Comparison of ENCODE assay signal across 35 cellular contexts in genomic region chr10:13801156-13801906, GRCh38.
"Had no signal": no experiment of that assay in that cellular context is flagged by ENCODE, and none has a peak within 500 bp of the region (broad histone marks: within the 10 kb centered on the region; RNA-seq: fewer than 3 reads in every experiment).

No MANE protein-coding gene starts in this region.

- H3K36me3 Mint-ChIP-seq: activated naive CD4-positive, alpha-beta T cell treated with anti-CD3 and anti-CD28 coated beads, Interleukin-2, amount 10 ng/mL, durations not matched to agents 7 days and 5 days; activated naive CD4-positive, alpha-beta T cell treated with anti-CD3 and anti-CD28 coated beads, Interleukin-2, amount 50 U/mL, for 72 hours; T-cell had no signal

- FAIRE-seq: astrocyte, bronchial epithelial cell had no signal

- H3K9me3 Mint-ChIP-seq: activated CD4-positive, alpha-beta memory T cell treated with anti-CD3 and anti-CD28 coated beads, Interleukin-2, amount 10 ng/mL, durations not matched to agents 7 days and 5 days; activated CD4-positive, alpha-beta T cell treated with anti-CD3 and anti-CD28 coated beads, Interleukin-2, amount 10 ng/mL, durations not matched to agents 24 days and 14 days; activated naive CD4-positive, alpha-beta T cell treated with anti-CD3 and anti-CD28 coated beads, Interleukin-2, amount 10 ng/mL, durations not matched to agents 7 days and 5 days; activated naive CD4-positive, alpha-beta T cell treated with anti-CD3 and anti-CD28 coated beads, Interleukin-2, amount 50 U/mL, for 72 hours; activated naive CD8-positive, alpha-beta T cell treated with anti-CD3 and anti-CD28 coated beads, Interleukin-2, amount 10 ng/mL, durations not matched to agents 7 days and 5 days; activated T-cell treated with anti-CD3 and anti-CD28 coated beads, Interleukin-2, amount 50 U/mL, for 24 hours; activated T-cell treated with anti-CD3 and anti-CD28 coated beads, Interleukin-2, amount 50 U/mL, for 72 hours; central memory CD8-positive, alpha-beta T cell; dendritic cell treated with granulocyte-macrophage colony-stimulating factor and Interleukin-4, amounts not matched to agents 40 ng/mL and 50 ng/mL, for 4 days; endodermal cell; T-cell; T-helper 1 cell treated with Interleukin-12 subunit alpha and Interleukin-12 subunit beta and Interleukin-4 antibody, amounts not matched to agents 30 μg/mL and 1 μg/mL, for 36 hours; T-helper 2 cell treated with Interferon-gamma antibody and Interleukin-4, amounts not matched to agents 5 μg/mL and 100 μg/mL, for 36 hours had no signal

- H3K27me3 Mint-ChIP-seq: activated CD4-positive, alpha-beta T cell treated with anti-CD3 and anti-CD28 coated beads for 36 hours; activated T-cell treated with anti-CD3 and anti-CD28 coated beads, Interleukin-2, amount 50 U/mL, for 24 hours; central memory CD8-positive, alpha-beta T cell had no signal

- H3K4me3 Mint-ChIP-seq: activated CD4-positive, alpha-beta memory T cell treated with anti-CD3 and anti-CD28 coated beads, Interleukin-2, amount 10 ng/mL, durations not matched to agents 7 days and 5 days; activated CD4-positive, alpha-beta T cell treated with anti-CD3 and anti-CD28 coated beads for 36 hours; activated CD4-positive, alpha-beta T cell treated with anti-CD3 and anti-CD28 coated beads, Interleukin-2, amount 10 ng/mL, durations not matched to agents 24 days and 14 days; activated naive CD4-positive, alpha-beta T cell treated with anti-CD3 and anti-CD28 coated beads, Interleukin-2, amount 10 ng/mL, durations not matched to agents 7 days and 5 days; activated naive CD8-positive, alpha-beta T cell treated with anti-CD3 and anti-CD28 coated beads, Interleukin-2, amount 10 ng/mL, durations not matched to agents 7 days and 5 days; activated T-cell treated with anti-CD3 and anti-CD28 coated beads, Interleukin-2, amount 50 U/mL, for 24 hours; activated T-cell treated with anti-CD3 and anti-CD28 coated beads, Interleukin-2, amount 50 U/mL, for 72 hours; central memory CD8-positive, alpha-beta T cell; dendritic cell treated with granulocyte-macrophage colony-stimulating factor and Interleukin-4, amounts not matched to agents 40 ng/mL and 50 ng/mL, for 4 days; endodermal cell; T-cell; T-helper 1 cell treated with Interleukin-12 subunit alpha and Interleukin-12 subunit beta and Interleukin-4 antibody, amounts not matched to agents 30 μg/mL and 1 μg/mL, for 36 hours; T-helper 2 cell treated with Interferon-gamma antibody and Interleukin-4, amounts not matched to agents 5 μg/mL and 100 μg/mL, for 36 hours had no signal

- H3K27ac Mint-ChIP-seq: activated CD4-positive, alpha-beta memory T cell treated with anti-CD3 and anti-CD28 coated beads, Interleukin-2, amount 10 ng/mL, durations not matched to agents 7 days and 5 days; activated CD4-positive, alpha-beta T cell treated with anti-CD3 and anti-CD28 coated beads for 36 hours; activated CD4-positive, alpha-beta T cell treated with anti-CD3 and anti-CD28 coated beads, Interleukin-2, amount 10 ng/mL, durations not matched to agents 24 days and 14 days; activated naive CD4-positive, alpha-beta T cell treated with anti-CD3 and anti-CD28 coated beads, Interleukin-2, amount 10 ng/mL, durations not matched to agents 7 days and 5 days; activated naive CD4-positive, alpha-beta T cell treated with anti-CD3 and anti-CD28 coated beads, Interleukin-2, amount 50 U/mL, for 72 hours; activated naive CD8-positive, alpha-beta T cell treated with anti-CD3 and anti-CD28 coated beads, Interleukin-2, amount 10 ng/mL, durations not matched to agents 7 days and 5 days; activated T-cell treated with anti-CD3 and anti-CD28 coated beads, Interleukin-2, amount 50 U/mL, for 24 hours; activated T-cell treated with anti-CD3 and anti-CD28 coated beads, Interleukin-2, amount 50 U/mL, for 72 hours; dendritic cell treated with granulocyte-macrophage colony-stimulating factor and Interleukin-4, amounts not matched to agents 40 ng/mL and 50 ng/mL, for 4 days; endodermal cell; T-cell; T-helper 1 cell treated with Interleukin-12 subunit alpha and Interleukin-12 subunit beta and Interleukin-4 antibody, amounts not matched to agents 30 μg/mL and 1 μg/mL, for 36 hours; T-helper 2 cell treated with Interferon-gamma antibody and Interleukin-4, amounts not matched to agents 5 μg/mL and 100 μg/mL, for 36 hours had no signal

- H3K4me3 ChIP-seq: coronary artery, dorsolateral prefrontal cortex, esophagus muscularis mucosa, gastrocnemius medialis, heart left ventricle had no signal

- ATAC-seq: activated CD4-positive, alpha-beta T cell treated with anti-CD3 and anti-CD28 coated beads for 36 hours; activated naive CD4-positive, alpha-beta T cell treated with anti-CD3 and anti-CD28 coated beads, Interleukin-2, amount 50 U/mL, for 72 hours; activated T-cell treated with anti-CD3 and anti-CD28 coated beads, Interleukin-2, amount 50 U/mL, for 72 hours; foreskin keratinocyte; gastrocnemius medialis; heart left ventricle; T-cell had no signal

- H3K27me3 ChIP-seq: brain microvascular endothelial cell, dorsolateral prefrontal cortex, esophagus muscularis mucosa, foreskin keratinocyte, gastrocnemius medialis, heart left ventricle had no signal

- H3K27ac ChIP-seq: brain microvascular endothelial cell, coronary artery, dorsolateral prefrontal cortex, esophagus muscularis mucosa, foreskin keratinocyte, gastrocnemius medialis, heart left ventricle had no signal

- DNase-seq: activated CD4-positive, alpha-beta memory T cell treated with anti-CD3 and anti-CD28 coated beads, Interleukin-2, amount 10 ng/mL, durations not matched to agents 7 days and 5 days; activated CD4-positive, alpha-beta T cell treated with anti-CD3 and anti-CD28 coated beads for 36 hours; activated CD4-positive, alpha-beta T cell treated with anti-CD3 and anti-CD28 coated beads, Interleukin-2, amount 10 ng/mL, durations not matched to agents 24 days and 14 days; activated CD4-positive, CD25-positive, alpha-beta regulatory T cell; activated CD4-positive, CD25-positive, alpha-beta regulatory T cell treated with anti-CD3 and anti-CD28 coated beads, Interleukin-2, amount 50 U/mL, for 72 hours; activated CD8-positive, alpha-beta memory T cell treated with anti-CD3 and anti-CD28 coated beads, Interleukin-2, amount 50 U/mL, for 48 hours; activated gamma-delta T cell; activated naive CD4-positive, alpha-beta T cell; activated naive CD4-positive, alpha-beta T cell treated with anti-CD3 and anti-CD28 coated beads, Interleukin-2, amount 10 ng/mL, durations not matched to agents 7 days and 5 days; activated naive CD8-positive, alpha-beta T cell treated with anti-CD3 and anti-CD28 coated beads, Interleukin-2, amount 10 ng/mL, durations not matched to agents 7 days and 5 days; activated T-cell treated with anti-CD3 and anti-CD28 coated beads for 4 hours; activated T-cell treated with anti-CD3 and anti-CD28 coated beads, Interleukin-2, amount 50 U/mL, for 24 hours; activated T-cell treated with anti-CD3 and anti-CD28 coated beads, Interleukin-2, amount 50 U/mL, for 72 hours; amniotic stem cell; anterior cingulate cortex; brain microvascular endothelial cell; dorsolateral prefrontal cortex; effector memory CD4-positive, alpha-beta T cell; endodermal cell; erythroblast; foreskin keratinocyte; gastrocnemius medialis; glutamatergic neuron; heart left ventricle; T-cell; T1000 had no signal

- H3K4me1 ChIP-seq: gastrocnemius medialis had no signal

- H3K9me3 ChIP-seq: esophagus muscularis mucosa, gastrocnemius medialis, heart left ventricle had no signal

- H3K36me3 ChIP-seq: esophagus muscularis mucosa, gastrocnemius medialis had no signal
